In the genomic region with DNA sequence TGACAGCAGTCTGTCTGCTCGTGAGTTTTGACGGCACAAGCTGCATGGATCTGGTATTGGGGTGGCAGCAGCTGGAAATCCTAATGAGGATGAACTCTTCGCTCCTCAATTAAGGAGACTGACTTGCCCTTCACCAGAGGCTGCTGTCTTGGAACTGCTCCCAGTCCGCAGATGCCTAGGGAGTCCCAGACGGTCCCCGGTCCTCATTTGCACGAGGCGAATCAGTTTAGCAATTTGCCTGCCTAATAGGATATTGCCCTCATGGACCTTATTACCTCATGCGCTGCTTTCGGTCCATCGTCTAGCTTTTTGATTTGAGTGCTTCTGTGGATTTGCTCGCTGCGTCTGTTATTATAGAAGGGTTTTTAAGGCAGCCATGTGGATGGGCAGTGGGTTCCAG, we compare ENCODE assay signal across 1 cellular context.
TF ChIP-seq lines count a peak whose summit lies in the region.

No MANE protein-coding gene starts in this region.

TF ChIP-seq in HepG2, 621 proteins besides CTCF, POLR2A, EP300 and RAD21 (continued from another document):
- no peak for TF ChIP-seq STAG1 (CRISPR knock-in tag; IDR thresholded peaks at IDR 0.05)
